Comparison of ENCODE assay signal across 8 cellular contexts in genomic region chr2:160388464-160389263, GRCh38.
A peak's percentile ranks its signal among the peaks of the same experiment; 100 is the strongest.
DNase-seq lines count a peak whose midpoint lies in the region; ATAC-seq and TF ChIP-seq lines count a peak whose summit lies in the region.

No MANE protein-coding gene starts in this region.

- intact Hi-C loops in dorsolateral prefrontal cortex (cut with DNase I): no loop called here

- peaks cover under 1% of the 10 kb centered on the region for H3K36me3 Mint-ChIP-seq in neural progenitor cell

- no peaks in the 10 kb centered on the region for H3K9me3 Mint-ChIP-seq in neural progenitor cell

- no peaks in the 10 kb centered on the region for H3K27me3 Mint-ChIP-seq in neural progenitor cell (ENCODE audit: insufficient read depth, low read depth)

- H3K4me2 ChIP-seq in neural progenitor cell: peak overlapping the region; percentile 50

- H3K4me1 ChIP-seq in neural progenitor cell: peaks cover 25% of the 10 kb centered on the region

- no peak overlapping the region for H3K27ac Mint-ChIP-seq in neural progenitor cell

- no peak for ATAC-seq in HG03439 (IDR thresholded peaks at IDR 0.05; ENCODE audit: unreplicated experiment)
- no peak for ATAC-seq in GM19023 (IDR thresholded peaks at IDR 0.05; ENCODE audit: unreplicated experiment)
- ATAC-seq in GM19455 (IDR thresholded peaks at IDR 0.05; ENCODE audit: unreplicated experiment): no peak

- peaks cover 35% of the 10 kb centered on the region for H3K4me1 Mint-ChIP-seq in neural progenitor cell

- DNase-seq in HCEC 1CT: peak; percentile 50
- peak; percentile 64 for DNase-seq in SKM-1 (lab: John Stamatoyannopoulos, UW; ENCODE audit: unreplicated experiment)
- DNase-seq in dorsolateral prefrontal cortex: no peak
- peak; percentile 48 for DNase-seq in neural progenitor cell (ENCODE audit: low spot score)
- no peak for DNase-seq in SHP77 (lab: John Stamatoyannopoulos, UW)

- peak overlapping the region in 3 of 59 donors; percentile 3 to 21 (median 12) for H3K4me3 ChIP-seq in dorsolateral prefrontal cortex
- no peak overlapping the region for H3K4me3 ChIP-seq in neural progenitor cell

- peaks cover 100% of the 10 kb centered on the region for H3K79me2 ChIP-seq in neural progenitor cell (ENCODE audit: low read depth)

- no peaks in the 10 kb centered on the region for H3K36me3 ChIP-seq in neural progenitor cell

- peaks cover 7% of the 10 kb centered on the region for H3F3A ChIP-seq in neural progenitor cell (ENCODE audit: low read depth)

- H3K27me3 ChIP-seq in dorsolateral prefrontal cortex (no peaks in the 10 kb centered on the region), neural progenitor cell (no peaks in the 10 kb centered on the region)

- H2AFZ ChIP-seq in neural progenitor cell (replicated peaks): no peak overlapping the region

- no peak overlapping the region for H3K4me3 Mint-ChIP-seq in neural progenitor cell

- no peaks in the 10 kb centered on the region for H3K9me3 ChIP-seq in neural progenitor cell (ENCODE audit: low read depth)

- H3K9ac ChIP-seq in neural progenitor cell: no peak overlapping the region

- peaks cover 90% of the 10 kb centered on the region for H4K20me1 ChIP-seq in neural progenitor cell (ENCODE audit: low read depth)

- no peak for TF ChIP-seq CTCF in dorsolateral prefrontal cortex (IDR thresholded peaks at IDR 0.05 in 54 of 56, conservative IDR thresholded peaks at IDR 0.05 in 2 of 56; ENCODE audit: low read depth in 1 of 56, partially characterized antibody in 56 of 56)
- TF ChIP-seq CTCF in neural progenitor cell (IDR thresholded peaks at IDR 0.05): no peak

- H3K27ac ChIP-seq in dorsolateral prefrontal cortex (peak overlapping the region in 38 of 59 donors; percentile 4 to 79 (median 54)), neural progenitor cell (no peak overlapping the region)

Comparison
In these comparisons a context has a peak if more than half of its experiments do, and no peak if none do; other contexts are left out.
1. DNase-seq: peak in HCEC 1CT (single experiment), SKM-1 (single experiment) and neural progenitor cell (single experiment); none in dorsolateral prefrontal cortex (0 of 10) and SHP77 (0 of 2).